20 cellular contexts compared by ENCODE assay signal in genomic region chrX:135256087-135256684, GRCh38. TPM values are rescaled to one million over a fixed set of nuclear protein-coding genes. Genes with fewer than 3 reads are reported as not detected.
"Had no signal": no experiment of that assay in that cellular context is flagged by ENCODE, and none has a peak within 500 bp of the region (broad histone marks: within the 10 kb centered on the region; RNA-seq: fewer than 3 reads in every experiment).

No MANE protein-coding gene starts in this region.

RNA-seq across cellular contexts. Expression of gene ETDA, which starts 4.3 kb away (rescaled TPM):
- total RNA-seq: colonic mucosa, dermis microvascular lymphatic vessel endothelial cell, endodermal cell, esophagus mucosa, esophagus squamous epithelium, gastrocnemius medialis, glomerular endothelial cell, heart right ventricle, kidney epithelial cell, left cardiac atrium, left lung, left ventricle myocardium superior, lower leg skin, lower lobe of right lung, lung microvascular endothelial cell, mesenteric fat pad, mesothelial cell of epicardium, mucosa of descending colon, myocyte had no signal
- polyA plus RNA-seq: heart right ventricle, keratinocyte had no signal

RNA-seq across cellular contexts. Expression of gene ETDC, which starts 53.1 kb away (rescaled TPM):
- total RNA-seq: colonic mucosa, dermis microvascular lymphatic vessel endothelial cell, endodermal cell, esophagus mucosa, esophagus squamous epithelium, gastrocnemius medialis, glomerular endothelial cell, heart right ventricle, kidney epithelial cell, left cardiac atrium, left lung, left ventricle myocardium superior, lower leg skin, lower lobe of right lung, lung microvascular endothelial cell, mesenteric fat pad, mesothelial cell of epicardium, mucosa of descending colon, myocyte had no signal
- polyA plus RNA-seq: heart right ventricle, keratinocyte had no signal
